8 cellular contexts compared by ENCODE assay signal in the genomic region with DNA sequence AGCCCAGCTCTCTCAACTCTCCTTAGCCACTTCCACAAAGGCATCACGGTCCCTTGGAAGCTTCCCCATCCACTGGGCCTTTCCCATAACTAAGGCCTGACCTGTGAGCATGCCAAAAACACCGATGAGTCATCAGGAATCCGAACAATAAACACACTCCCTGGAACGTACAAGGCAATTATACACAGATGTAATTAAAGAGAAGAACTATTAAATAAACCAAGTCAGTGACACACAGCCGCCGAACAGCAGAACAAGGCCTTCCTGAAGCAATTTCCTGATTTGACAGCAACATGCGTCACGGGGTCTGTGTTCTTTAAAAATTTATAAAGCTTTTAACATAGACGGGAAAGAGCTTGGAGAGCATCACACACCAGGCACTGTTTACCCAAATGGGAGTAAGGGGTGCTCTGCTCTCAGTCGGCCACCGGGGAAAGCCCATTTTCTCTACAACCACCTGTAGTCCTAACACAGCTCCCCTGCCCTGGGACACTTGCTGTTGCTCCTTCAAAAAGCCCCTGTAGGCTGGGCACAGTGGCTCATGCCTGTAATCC. TPM values are rescaled to one million over a fixed set of nuclear protein-coding genes. Genes with fewer than 3 reads are reported as not detected.
DNase-seq lines count a peak whose midpoint lies in the region; ATAC-seq and TF ChIP-seq lines count a peak whose summit lies in the region.

No MANE protein-coding gene starts in this region.

- DNase-seq in HCT116 (ENCODE audit: low read depth, low spot score) (peak; percentile 76), adipocyte (ENCODE audit: low read depth) (peak; percentile 90), hepatic stellate cell (ENCODE audit: low spot score) (peak; percentile 75), suprapubic skin (ENCODE audit: low spot score in 2 of 2) (peak; percentile 83 to 89)
- DNase-seq in activated naive CD4-positive, alpha-beta T cell treated with Interleukin-2 at 50 U/mL for 16 hours, result no peak
- DNase-seq in CD4-positive, alpha-beta memory T cell, result no peak

- H3K4me3 ChIP-seq in HCT116 (replicated peaks in 1 of 2; ENCODE audit: low read depth in 1 of 2, low read length in 2 of 2), result no peak overlapping the region
- H3K4me3 ChIP-seq in adipocyte (ENCODE audit: low read length), result no peak overlapping the region
- H3K4me3 ChIP-seq in suprapubic skin, result no peak overlapping the region
- H3K4me3 ChIP-seq in CD4-positive, alpha-beta memory T cell (ENCODE audit: low read length in 2 of 2), result no peak overlapping the region

- no peaks in the 10 kb centered on the region for H4K20me1 ChIP-seq in HCT116 (ENCODE audit: insufficient read depth)

- H3K27ac ChIP-seq in HCT116 (ENCODE audit: low read depth, low read length), result peak overlapping the region; percentile 62
- H3K27ac ChIP-seq in suprapubic skin, result peak overlapping the region; percentile 96
- no peak overlapping the region for H3K27ac ChIP-seq in CD4-positive, alpha-beta memory T cell (ENCODE audit: low read depth, low read length)

- no peaks in the 10 kb centered on the region for H3K27me3 ChIP-seq in HCT116 (ENCODE audit: insufficient read depth, low read length)
- no peaks in the 10 kb centered on the region for H3K27me3 ChIP-seq in adipocyte (replicated peaks; ENCODE audit: control insufficient read depth, insufficient read depth, low read length)
- no peaks in the 10 kb centered on the region for H3K27me3 ChIP-seq in suprapubic skin
- no peaks in the 10 kb centered on the region for H3K27me3 ChIP-seq in CD4-positive, alpha-beta memory T cell (ENCODE audit: insufficient read depth, low read length)

- CTCF ChIA-PET in HCT116 (lab: Charles Lee), result interaction anchor here (0.7 to 1.4 kb wide), 2 partner anchors 12 to 96 kb away, joined by 3 to 20 read pairs; no protein-coding TSS in a partner anchor
- CTCF ChIA-PET in CD4-positive, alpha-beta memory T cell (lab: Charles Lee; ENCODE audit: partially characterized antibody), result interaction anchor here (1.2 to 4.2 kb wide), 2 partner anchors 9 to 11 kb away, joined by 3 to 29 read pairs; no protein-coding TSS in a partner anchor

- H3K36me3 ChIP-seq in HCT116 (ENCODE audit: control insufficient read depth in 1 of 2, insufficient read depth in 2 of 2, low read length in 2 of 2) (peaks cover 0 to 2% of the 10 kb centered on the region in 2 experiments; a peak in 1 of 4 replicates), adipocyte (ENCODE audit: control insufficient read depth, insufficient read depth, low read length, severe bottlenecking) (peaks cover 9% of the 10 kb centered on the region), suprapubic skin (peaks cover 8% of the 10 kb centered on the region)
- peaks cover 4% of the 10 kb centered on the region for H3K36me3 ChIP-seq in CD4-positive, alpha-beta memory T cell (ENCODE audit: insufficient read depth, low read length)

- no peaks in the 10 kb centered on the region for H3K4me1 Mint-ChIP-seq in CD4-positive, alpha-beta memory T cell

- no peak for TF ChIP-seq EP300 in suprapubic skin (IDR thresholded peaks at IDR 0.05)

- ATAC-seq in HCT116 (peak; percentile 93), GM19395 (IDR thresholded peaks at IDR 0.05; ENCODE audit: unreplicated experiment) (no peak), HG03442 (IDR thresholded peaks at IDR 0.05; ENCODE audit: unreplicated experiment) (no peak)

- H3K4me2 ChIP-seq in HCT116 (ENCODE audit: low read length), result peak overlapping the region; percentile 44

- intact Hi-C loops in HCT116 (cut with micrococcal nuclease), result no loop called here
- intact Hi-C loops in CD4-positive, alpha-beta memory T cell (cut with micrococcal nuclease), result no loop called here

- H3K4me3 Mint-ChIP-seq in CD4-positive, alpha-beta memory T cell, result peak overlapping the region in 1 of 8 donors; percentile 27

- RAD21 ChIA-PET in HCT116 (lab: Charles Lee; ENCODE audit: low non-redundant PET in 1 of 2, low total read pairs in 2 of 2, uncharacterized antibody in 2 of 2, unreplicated experiment in 2 of 2), result no interaction called here

- no peak for TF ChIP-seq RAD21 in HCT116 (IDR thresholded peaks at IDR 0.05; ENCODE audit: low read depth)

- TF ChIP-seq POLR2A in HCT116 (IDR thresholded peaks at IDR 0.05; ENCODE audit: borderline replicate concordance, extremely low read depth, insufficient read depth, insufficient read length) (no peak), suprapubic skin (IDR thresholded peaks at IDR 0.05) (no peak)

- H3K4me1 ChIP-seq in HCT116 (ENCODE audit: control insufficient read depth in 1 of 2, insufficient read depth in 2 of 2, low read length in 2 of 2) (peaks cover 20 to 26% of the 10 kb centered on the region in 2 experiments), adipocyte (ENCODE audit: control insufficient read depth, insufficient read depth, low read length) (peaks cover 9% of the 10 kb centered on the region), suprapubic skin (peaks cover 22% of the 10 kb centered on the region)
- no peaks in the 10 kb centered on the region for H3K4me1 ChIP-seq in CD4-positive, alpha-beta memory T cell (ENCODE audit: insufficient read depth, low read length)

- no peaks in the 10 kb centered on the region for H3K9me3 Mint-ChIP-seq in CD4-positive, alpha-beta memory T cell

- H3K27ac Mint-ChIP-seq in CD4-positive, alpha-beta memory T cell, result no peak overlapping the region

- peaks cover 39 to 41% of the 10 kb centered on the region in 2 donors for H3K36me3 Mint-ChIP-seq in CD4-positive, alpha-beta memory T cell

- POLR2A ChIA-PET in HCT116 (lab: Charles Lee), result interaction anchor here (0.6 kb wide), 1 partner anchor 127 kb away, joined by 3 read pairs; no protein-coding TSS in a partner anchor
- POLR2A ChIA-PET in CD4-positive, alpha-beta memory T cell (lab: Charles Lee; ENCODE audit: partially characterized antibody), result no interaction called here

- no peak overlapping the region for H3K9ac ChIP-seq in HCT116 (ENCODE audit: low read length)
- peak overlapping the region; percentile 58 for H3K9ac ChIP-seq in adipocyte (ENCODE audit: low read length)

- H3K27me3 Mint-ChIP-seq in CD4-positive, alpha-beta memory T cell, result no peaks in the 10 kb centered on the region

- WGBS in suprapubic skin, result 25% methylated on average over 11 of the region's 11 CpGs

- H3K9me3 ChIP-seq in HCT116 (ENCODE audit: control insufficient read depth in 1 of 2, insufficient read depth in 1 of 2, low read depth in 1 of 2, low read length in 2 of 2) (no peaks in the 10 kb centered on the region), adipocyte (ENCODE audit: control insufficient read depth, low read length) (no peaks in the 10 kb centered on the region), suprapubic skin (no peaks in the 10 kb centered on the region)
- H3K9me3 ChIP-seq in CD4-positive, alpha-beta memory T cell (ENCODE audit: control insufficient read depth in 1 of 2, low read length in 2 of 2), result no peaks in the 10 kb centered on the region

- no peaks in the 10 kb centered on the region for H3K79me2 ChIP-seq in HCT116 (ENCODE audit: insufficient read depth, low read length)

- H3K9me2 ChIP-seq in HCT116 (ENCODE audit: insufficient read depth), result no peaks in the 10 kb centered on the region

- TF ChIP-seq CTCF in HCT116 (IDR thresholded peaks at IDR 0.05 in 2 of 3, conservative IDR thresholded peaks at IDR 0.05 in 1 of 3; ENCODE audit: borderline replicate concordance in 1 of 3, insufficient read depth in 1 of 3, low read depth in 2 of 3, low read length in 2 of 3) (no peak), suprapubic skin (IDR thresholded peaks at IDR 0.05) (no peak)

- BruUV-seq in HCT116 (replicated peaks; lab: Mats Ljungman, UMichigan), result no TSS peak

- no peak overlapping the region for H2AFZ ChIP-seq in HCT116 (ENCODE audit: low read depth, low read length, poor library complexity, severe bottlenecking)

TF ChIP-seq in HCT116, 20 proteins besides CTCF, POLR2A, EP300 and RAD21:
- TF ChIP-seq EZH2 (IDR thresholded peaks at IDR 0.05), result no peak
- TF ChIP-seq SP1 (IDR thresholded peaks at IDR 0.05; ENCODE audit: low read depth), result no peak
- no peak for TF ChIP-seq ELF1 (IDR thresholded peaks at IDR 0.05; ENCODE audit: borderline replicate concordance, low read depth)
- TF ChIP-seq, protein P1, sequence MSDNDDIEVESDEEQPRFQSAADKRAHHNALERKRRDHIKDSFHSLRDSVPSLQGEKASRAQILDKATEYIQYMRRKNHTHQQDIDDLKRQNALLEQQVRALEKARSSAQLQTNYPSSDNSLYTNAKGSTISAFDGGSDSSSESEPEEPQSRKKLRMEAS (IDR thresholded peaks at IDR 0.05), result no peak
- TF ChIP-seq FOSL1 (IDR thresholded peaks at IDR 0.05; ENCODE audit: low read depth), result peak; percentile 80
- peak; percentile 83 for TF ChIP-seq JUND (IDR thresholded peaks at IDR 0.05)
- no peak for TF ChIP-seq EGR1 (IDR thresholded peaks at IDR 0.05; ENCODE audit: low read depth)
- no peak for TF ChIP-seq SRF (IDR thresholded peaks at IDR 0.05; ENCODE audit: low read depth)
- TF ChIP-seq ZFX (IDR thresholded peaks at IDR 0.05), result no peak

RNA-seq across cellular contexts. Expression of a gene that starts 29.4 kb away (rescaled TPM):
- total RNA-seq in HCT116 (2021; ENCODE audit: unreplicated experiment), result 22.1 TPM
- 21.3 and 23.7 TPM in 2 replicates for polyA plus RNA-seq in HCT116 (2012)
- total RNA-seq in suprapubic skin, result 10 to 100 TPM; 16.3 to 73.7 (median 24.6) TPM
- 10 to 100 TPM; 19.7 to 24.7 TPM for total RNA-seq in CD4-positive, alpha-beta memory T cell
- 10 to 100 TPM; 11.4 to 13.0 TPM for polyA plus RNA-seq in CD4-positive, alpha-beta memory T cell

Comparison
In these comparisons a context has a peak if more than half of its experiments do, and no peak if none do; other contexts are left out.
1. DNase-seq: peak in HCT116 (single experiment), adipocyte (single experiment), hepatic stellate cell (single experiment) and suprapubic skin (2 of 2); none in activated naive CD4-positive, alpha-beta T cell treated with Interleukin-2 at 50 U/mL for 16 hours (single experiment) and CD4-positive, alpha-beta memory T cell (0 of 5).